Comparison of ENCODE assay signal across 15 cellular contexts in genomic region chr13:95153647-95154405, GRCh38.
DNase-seq lines count a peak whose midpoint lies in the region; ATAC-seq and TF ChIP-seq lines count a peak whose summit lies in the region.
"Had no signal": no experiment of that assay in that cellular context is flagged by ENCODE, and none has a peak within 500 bp of the region (broad histone marks: within the 10 kb centered on the region; RNA-seq: fewer than 3 reads in every experiment).

No MANE protein-coding gene starts in this region.

- H3K27me3 Mint-ChIP-seq in neural crest cell (ENCODE audit: low read depth) = no peaks in the 10 kb centered on the region

- H3K36me3 ChIP-seq in HEK293 (ENCODE audit: control insufficient read depth in 2 of 2, insufficient read depth in 1 of 2, low read length in 2 of 2) = no peaks in the 10 kb centered on the region
- H3K36me3 ChIP-seq: SJSA1 had no signal

- no peaks in the 10 kb centered on the region for H3K9me3 ChIP-seq in HEK293 (ENCODE audit: control insufficient read depth, insufficient read depth, low read depth, low read length)
- H3K9me3 ChIP-seq: sigmoid colon, SJSA1 had no signal

- POLR2A ChIA-PET in HEK293 (lab: Yijun Ruan, JAX) = no interaction called here

- ATAC-seq in GM18870 (IDR thresholded peaks at IDR 0.05; ENCODE audit: unreplicated experiment) = no peak
- ATAC-seq in GM18517 (IDR thresholded peaks at IDR 0.05; ENCODE audit: unreplicated experiment) = no peak
- ATAC-seq in GM19395 (IDR thresholded peaks at IDR 0.05; ENCODE audit: unreplicated experiment) = no peak
- ATAC-seq in HG03457 (IDR thresholded peaks at IDR 0.05; ENCODE audit: unreplicated experiment) = no peak
- ATAC-seq: activated CD4-positive, CD25-positive, alpha-beta regulatory T cell treated with anti-CD3 and anti-CD28 coated beads, Interleukin-2, amount 50 U/mL, for 24 hours had no signal

- H3K27ac Mint-ChIP-seq in neural crest cell (ENCODE audit: unreplicated experiment) = peak overlapping the region; percentile 11

- no peaks in the 10 kb centered on the region for H3K36me3 Mint-ChIP-seq in neural crest cell (ENCODE audit: low read depth)

- no peak overlapping the region for H3K27ac ChIP-seq in HEK293 (ENCODE audit: extremely low read depth, low read depth, low read length)
- H3K27ac ChIP-seq: sigmoid colon, SJSA1 had no signal

- CTCF ChIA-PET in HEK293 (lab: Yijun Ruan, JAX) = interaction anchor here (0.6 kb wide), 1 partner anchor 376 kb away, joined by 3 read pairs; no protein-coding TSS in a partner anchor

- TF ChIP-seq CTCF in HEK293 (tag by site-specific recombination; IDR thresholded peaks at IDR 0.05) (no peak), neural crest cell (conservative IDR thresholded peaks at IDR 0.05) (no peak)

- DNase-seq in NCI-H748 (lab: John Stamatoyannopoulos, UW; ENCODE audit: unreplicated experiment) (peak; percentile 92), dermis blood vessel endothelial cell (peak; percentile 75), neural crest cell (ENCODE audit: low read depth, low spot score) (no peak)
- DNase-seq: activated gamma-delta T cell, cortex of kidney, DMS79 treated with DMSO at 0.1 percent for 48 hours, hippocampal formation, sigmoid colon had no signal

- peaks cover 8% of the 10 kb centered on the region for H3K4me1 ChIP-seq in HEK293 (ENCODE audit: control insufficient read depth, insufficient read depth, low read length)
- H3K4me1 ChIP-seq: sigmoid colon had no signal

- H3K9me3 Mint-ChIP-seq in neural crest cell = no peaks in the 10 kb centered on the region

- H3K4me1 Mint-ChIP-seq in neural crest cell = peaks cover 31% of the 10 kb centered on the region

- H3K4me3 Mint-ChIP-seq in neural crest cell = no peak overlapping the region

- H3K4me3 ChIP-seq in HEK293 (ENCODE audit: low read depth, low read length) = no peak overlapping the region
- H3K4me3 ChIP-seq: sigmoid colon, SJSA1 had no signal

TF ChIP-seq in HEK293, 187 proteins besides CTCF, POLR2A, EP300 and RAD21 (continues in another document):
- TF ChIP-seq ZNF214 (tag by site-specific recombination; IDR thresholded peaks at IDR 0.05; ENCODE audit: borderline replicate concordance) = no peak
- TF ChIP-seq ZSCAN23 (tag by site-specific recombination; IDR thresholded peaks at IDR 0.05) = no peak
- TF ChIP-seq IKZF3 (tag by site-specific recombination; IDR thresholded peaks at IDR 0.05) = 0 out of 2 replicates have a peak, but pooled peaks have one; percentile 22
- TF ChIP-seq PRDM6 (tag by site-specific recombination; IDR thresholded peaks at IDR 0.05) = peak; percentile 82
- no peak for TF ChIP-seq ZNF148 (tag by site-specific recombination; IDR thresholded peaks at IDR 0.05; ENCODE audit: borderline replicate concordance)
- no peak for TF ChIP-seq ZNF202 (tag by site-specific recombination; IDR thresholded peaks at IDR 0.05; ENCODE audit: borderline replicate concordance)
- TF ChIP-seq OSR2 (tag by site-specific recombination; IDR thresholded peaks at IDR 0.05) = peak; percentile 57; the same call in 1 of the 2 replicates
- TF ChIP-seq PRDM1 (tag by site-specific recombination; IDR thresholded peaks at IDR 0.05) = peak; percentile 52; the same call in 1 of the 2 replicates
- TF ChIP-seq ZNF621 (tag by site-specific recombination; IDR thresholded peaks at IDR 0.05) = no peak
- peak; percentile 64 for TF ChIP-seq TCF7L2 (IDR thresholded peaks at IDR 0.05; ENCODE audit: borderline replicate concordance, low read depth, low read length)
- no peak for TF ChIP-seq ZNF394 (tag by site-specific recombination; IDR thresholded peaks at IDR 0.05; ENCODE audit: borderline replicate concordance)
- no peak for TF ChIP-seq ZFP41 (tag by site-specific recombination; IDR thresholded peaks at IDR 0.05; ENCODE audit: borderline replicate concordance)
- TF ChIP-seq ZBTB48 (tag by site-specific recombination; IDR thresholded peaks at IDR 0.05) = no peak
- TF ChIP-seq, protein P1, sequence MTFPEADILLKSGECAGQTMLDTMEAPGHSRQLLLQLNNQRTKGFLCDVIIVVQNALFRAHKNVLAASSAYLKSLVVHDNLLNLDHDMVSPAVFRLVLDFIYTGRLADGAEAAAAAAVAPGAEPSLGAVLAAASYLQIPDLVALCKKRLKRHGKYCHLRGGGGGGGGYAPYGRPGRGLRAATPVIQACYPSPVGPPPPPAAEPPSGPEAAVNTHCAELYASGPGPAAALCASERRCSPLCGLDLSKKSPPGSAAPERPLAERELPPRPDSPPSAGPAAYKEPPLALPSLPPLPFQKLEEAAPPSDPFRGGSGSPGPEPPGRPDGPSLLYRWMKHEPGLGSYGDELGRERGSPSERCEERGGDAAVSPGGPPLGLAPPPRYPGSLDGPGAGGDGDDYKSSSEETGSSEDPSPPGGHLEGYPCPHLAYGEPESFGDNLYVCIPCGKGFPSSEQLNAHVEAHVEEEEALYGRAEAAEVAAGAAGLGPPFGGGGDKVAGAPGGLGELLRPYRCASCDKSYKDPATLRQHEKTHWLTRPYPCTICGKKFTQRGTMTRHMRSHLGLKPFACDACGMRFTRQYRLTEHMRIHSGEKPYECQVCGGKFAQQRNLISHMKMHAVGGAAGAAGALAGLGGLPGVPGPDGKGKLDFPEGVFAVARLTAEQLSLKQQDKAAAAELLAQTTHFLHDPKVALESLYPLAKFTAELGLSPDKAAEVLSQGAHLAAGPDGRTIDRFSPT (tag by site-specific recombination; IDR thresholded peaks at IDR 0.05) = no peak
- peak; percentile 60 for TF ChIP-seq ZEB2 (tag by site-specific recombination; IDR thresholded peaks at IDR 0.05)
- peak; percentile 78 for TF ChIP-seq FEZF1 (tag by site-specific recombination; IDR thresholded peaks at IDR 0.05)
- no peak for TF ChIP-seq MZF1 (tag by site-specific recombination; IDR thresholded peaks at IDR 0.05; ENCODE audit: borderline replicate concordance)
- TF ChIP-seq, protein P2, sequence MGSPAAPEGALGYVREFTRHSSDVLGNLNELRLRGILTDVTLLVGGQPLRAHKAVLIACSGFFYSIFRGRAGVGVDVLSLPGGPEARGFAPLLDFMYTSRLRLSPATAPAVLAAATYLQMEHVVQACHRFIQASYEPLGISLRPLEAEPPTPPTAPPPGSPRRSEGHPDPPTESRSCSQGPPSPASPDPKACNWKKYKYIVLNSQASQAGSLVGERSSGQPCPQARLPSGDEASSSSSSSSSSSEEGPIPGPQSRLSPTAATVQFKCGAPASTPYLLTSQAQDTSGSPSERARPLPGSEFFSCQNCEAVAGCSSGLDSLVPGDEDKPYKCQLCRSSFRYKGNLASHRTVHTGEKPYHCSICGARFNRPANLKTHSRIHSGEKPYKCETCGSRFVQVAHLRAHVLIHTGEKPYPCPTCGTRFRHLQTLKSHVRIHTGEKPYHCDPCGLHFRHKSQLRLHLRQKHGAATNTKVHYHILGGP (tag by site-specific recombination; IDR thresholded peaks at IDR 0.05) = peak; percentile 56; the same call in 1 of the 2 replicates
- no peak for TF ChIP-seq ZNF677 (tag by site-specific recombination; IDR thresholded peaks at IDR 0.05)
- TF ChIP-seq GLI2 (tag by site-specific recombination; IDR thresholded peaks at IDR 0.05; ENCODE audit: borderline replicate concordance, low read depth) = 0 out of 2 replicates have a peak, but pooled peaks have one; percentile 4
- TF ChIP-seq, protein P3, sequence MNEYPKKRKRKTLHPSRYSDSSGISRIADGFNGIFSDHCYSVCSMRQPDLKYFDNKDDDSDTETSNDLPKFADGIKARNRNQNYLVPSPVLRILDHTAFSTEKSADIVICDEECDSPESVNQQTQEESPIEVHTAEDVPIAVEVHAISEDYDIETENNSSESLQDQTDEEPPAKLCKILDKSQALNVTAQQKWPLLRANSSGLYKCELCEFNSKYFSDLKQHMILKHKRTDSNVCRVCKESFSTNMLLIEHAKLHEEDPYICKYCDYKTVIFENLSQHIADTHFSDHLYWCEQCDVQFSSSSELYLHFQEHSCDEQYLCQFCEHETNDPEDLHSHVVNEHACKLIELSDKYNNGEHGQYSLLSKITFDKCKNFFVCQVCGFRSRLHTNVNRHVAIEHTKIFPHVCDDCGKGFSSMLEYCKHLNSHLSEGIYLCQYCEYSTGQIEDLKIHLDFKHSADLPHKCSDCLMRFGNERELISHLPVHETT (tag by site-specific recombination; IDR thresholded peaks at IDR 0.05) = no peak
